8 cellular contexts compared by ENCODE assay signal in genomic region chr12:93379432-93380308, GRCh38. TPM values are rescaled to one million over a fixed set of nuclear protein-coding genes. Genes with fewer than 3 reads are reported as not detected.
DNase-seq lines count a peak whose midpoint lies in the region; ATAC-seq and TF ChIP-seq lines count a peak whose summit lies in the region.

No MANE protein-coding gene starts in this region.

- no peaks in the 10 kb centered on the region for H3K36me3 ChIP-seq in osteoblast (ENCODE audit: insufficient read depth, low read length)

- H3K27ac ChIP-seq in epithelial cell of prostate (peak overlapping the region; percentile 76), osteoblast (ENCODE audit: low read depth, low read length) (peak overlapping the region; percentile 94)

- DNase-seq in NCI-H2107 treated with DMSO at 0.1 percent for 48 hours (lab: John Stamatoyannopoulos, UW; ENCODE audit: unreplicated experiment) (peak; percentile 40), NCI-H2107 (lab: John Stamatoyannopoulos, UW) (no peak), RKO (ENCODE audit: low spot score) (peak; percentile 64), epithelial cell of prostate (ENCODE audit: low read depth, low spot score) (no peak), osteoblast (ENCODE audit: insufficient read length, low spot score, missing footprints) (peak; percentile 11), GM10248 (ENCODE audit: extremely low spot score) (no peak), NCI-H187 treated with DMSO at 0.1 percent for 48 hours (lab: John Stamatoyannopoulos, UW) (no peak)

- ATAC-seq in GM21528 (IDR thresholded peaks at IDR 0.05; ENCODE audit: low FRiP score, unreplicated experiment): no peak

- H3K79me2 ChIP-seq in osteoblast (ENCODE audit: insufficient read depth, low read length): peaks cover 65% of the 10 kb centered on the region

- H3K4me3 ChIP-seq in osteoblast (ENCODE audit: insufficient read depth, low read length): peak overlapping the region; percentile 74

- CTCF ChIA-PET in GM10248 (lab: Yijun Ruan, JAX): interaction anchor here (0.7 to 4.1 kb wide), 9 partner anchors 9 to 392 kb away, joined by 3 to 18 read pairs (median 3); no protein-coding TSS in a partner anchor

- H2AFZ ChIP-seq in osteoblast (ENCODE audit: low read length): no peak overlapping the region

- H3K4me2 ChIP-seq in osteoblast (ENCODE audit: insufficient read depth, low read length): peak overlapping the region; percentile 81

- H3K4me1 ChIP-seq in osteoblast (ENCODE audit: insufficient read depth, low read length): peaks cover 28% of the 10 kb centered on the region

- no peaks in the 10 kb centered on the region for H3K27me3 ChIP-seq in osteoblast (ENCODE audit: insufficient read depth, low read length)

- POLR2A ChIA-PET in GM10248 (lab: Yijun Ruan, JAX): no interaction called here

- TF ChIP-seq CTCF in osteoblast (IDR thresholded peaks at IDR 0.05; ENCODE audit: extremely low read depth, low read depth, low read length) (no peak), GM10248 (IDR thresholded peaks at IDR 0.05; ENCODE audit: control extremely low read depth, extremely low read depth, low read depth, missing control alignments) (no peak)

- H4K20me1 ChIP-seq in osteoblast (ENCODE audit: insufficient read depth, low read length): peaks cover 39% of the 10 kb centered on the region

- H3K9me3 ChIP-seq in osteoblast (ENCODE audit: low read depth, low read length): no peaks in the 10 kb centered on the region

RNA-seq across cellular contexts. Expression of gene NUDT4, which starts 1.9 kb away (rescaled TPM):
- total RNA-seq in osteoblast: 138 and 145 TPM in 2 replicates

Comparison
In these comparisons a context has a peak if more than half of its experiments do, and no peak if none do; other contexts are left out.
1. DNase-seq: peak in NCI-H2107 treated with DMSO at 0.1 percent for 48 hours (single experiment), RKO (single experiment) and osteoblast (single experiment); none in NCI-H2107 (single experiment), epithelial cell of prostate (single experiment), GM10248 (single experiment) and NCI-H187 treated with DMSO at 0.1 percent for 48 hours (single experiment).